In the genomic region with DNA sequence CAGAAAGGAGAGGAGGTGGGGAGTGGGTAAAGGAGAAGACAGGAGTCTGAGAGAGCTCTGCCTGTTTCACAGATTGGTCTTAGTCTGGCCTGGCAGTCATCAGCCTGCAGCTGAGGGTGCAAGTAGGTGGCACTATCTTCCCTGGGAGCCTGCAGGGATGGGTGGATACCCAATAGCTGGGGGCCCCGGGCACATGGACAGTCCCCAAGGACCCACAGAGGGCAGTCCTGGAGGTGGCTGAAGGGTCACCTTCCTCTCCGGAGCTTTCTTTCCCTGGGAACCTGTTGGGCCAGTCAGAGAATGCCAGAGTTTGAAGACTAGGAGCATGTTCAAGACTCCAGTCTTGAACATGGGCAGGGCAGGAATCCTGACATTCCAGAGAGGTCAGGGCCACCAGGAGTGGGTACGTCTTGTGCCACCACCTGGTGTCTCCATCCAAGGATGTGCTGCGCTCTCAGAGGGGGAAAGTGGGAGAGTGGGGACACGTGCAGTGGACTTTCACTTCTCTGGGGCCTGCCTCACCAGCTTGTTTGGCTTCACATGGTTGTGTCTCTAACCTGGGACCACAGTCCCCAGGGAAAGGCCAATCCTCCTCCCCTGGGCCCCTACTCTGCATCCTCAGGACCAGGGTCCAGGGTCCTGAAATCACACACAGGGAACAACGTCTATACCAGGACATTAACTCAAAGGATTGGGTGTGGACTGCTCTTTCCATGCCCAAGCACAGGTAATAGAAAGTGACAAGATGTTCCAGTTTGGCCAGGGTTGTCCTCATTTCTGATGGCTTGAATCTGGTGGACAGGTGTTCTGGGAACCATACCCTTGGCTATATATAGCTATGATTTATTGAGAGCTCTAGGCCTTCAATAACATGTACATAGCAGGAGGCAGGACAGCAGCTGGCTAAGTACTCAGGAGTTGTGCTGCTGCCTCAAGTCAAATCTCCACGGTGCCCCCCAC, we compare ENCODE assay signal across 30 cellular contexts. TPM values are rescaled to one million over a fixed set of nuclear protein-coding genes. Genes with fewer than 3 reads are reported as not detected.
"Had no signal": no experiment of that assay in that cellular context is flagged by ENCODE, and none has a peak within 500 bp of the region (broad histone marks: within the 10 kb centered on the region; RNA-seq: fewer than 3 reads in every experiment).

No MANE protein-coding gene starts in this region.

- DNase-seq: activated CD4-positive, alpha-beta memory T cell treated with anti-CD3 and anti-CD28 coated beads, Interleukin-2, amount 10 ng/mL, durations not matched to agents 7 days and 5 days; activated CD4-positive, alpha-beta T cell treated with anti-CD3 and anti-CD28 coated beads, Interleukin-2, amount 10 ng/mL, durations not matched to agents 24 days and 14 days; activated CD8-positive, alpha-beta memory T cell treated with anti-CD3 and anti-CD28 coated beads, Interleukin-2, amount 50 U/mL, for 48 hours; activated gamma-delta T cell; activated naive CD4-positive, alpha-beta T cell treated with anti-CD3 and anti-CD28 coated beads, Interleukin-2, amount 10 ng/mL, durations not matched to agents 7 days and 5 days; activated naive CD8-positive, alpha-beta T cell treated with anti-CD3 and anti-CD28 coated beads, Interleukin-2, amount 10 ng/mL, durations not matched to agents 7 days and 5 days; activated T-cell treated with anti-CD3 and anti-CD28 coated beads, Interleukin-2, amount 50 U/mL, for 24 hours; brain microvascular endothelial cell; hypothalamus; immature natural killer cell; T-helper 17 cell; T1000; tibial artery; WERI-Rb-1 had no signal

- H3K4me3 ChIP-seq: ascending aorta, heart left ventricle, psoas muscle, suprapubic skin, tibial artery had no signal

- H3K4me3 Mint-ChIP-seq: activated CD4-positive, alpha-beta memory T cell treated with anti-CD3 and anti-CD28 coated beads, Interleukin-2, amount 10 ng/mL, durations not matched to agents 7 days and 5 days; activated CD4-positive, alpha-beta T cell treated with anti-CD3 and anti-CD28 coated beads, Interleukin-2, amount 10 ng/mL, durations not matched to agents 24 days and 14 days; activated naive CD4-positive, alpha-beta T cell treated with anti-CD3 and anti-CD28 coated beads, Interleukin-2, amount 10 ng/mL, durations not matched to agents 7 days and 5 days; activated naive CD8-positive, alpha-beta T cell treated with anti-CD3 and anti-CD28 coated beads, Interleukin-2, amount 10 ng/mL, durations not matched to agents 7 days and 5 days; activated T-cell treated with anti-CD3 and anti-CD28 coated beads, Interleukin-2, amount 50 U/mL, for 24 hours; immature natural killer cell; mesothelial cell of epicardium; naive thymus-derived CD8-positive, alpha-beta T cell; T-helper 17 cell had no signal

- H3K27ac Mint-ChIP-seq: activated CD4-positive, alpha-beta memory T cell treated with anti-CD3 and anti-CD28 coated beads, Interleukin-2, amount 10 ng/mL, durations not matched to agents 7 days and 5 days; activated CD4-positive, alpha-beta T cell treated with anti-CD3 and anti-CD28 coated beads, Interleukin-2, amount 10 ng/mL, durations not matched to agents 24 days and 14 days; activated naive CD4-positive, alpha-beta T cell treated with anti-CD3 and anti-CD28 coated beads, Interleukin-2, amount 10 ng/mL, durations not matched to agents 7 days and 5 days; activated naive CD8-positive, alpha-beta T cell treated with anti-CD3 and anti-CD28 coated beads, Interleukin-2, amount 10 ng/mL, durations not matched to agents 7 days and 5 days; activated T-cell treated with anti-CD3 and anti-CD28 coated beads, Interleukin-2, amount 50 U/mL, for 24 hours; immature natural killer cell; mesothelial cell of epicardium; naive thymus-derived CD8-positive, alpha-beta T cell; T-helper 17 cell had no signal

- H3K36me3 ChIP-seq: brain microvascular endothelial cell had no signal

- H3K9me3 ChIP-seq: ascending aorta, heart left ventricle, psoas muscle, suprapubic skin, tibial artery had no signal

- H3K9me3 Mint-ChIP-seq: activated CD4-positive, alpha-beta memory T cell treated with anti-CD3 and anti-CD28 coated beads, Interleukin-2, amount 10 ng/mL, durations not matched to agents 7 days and 5 days; activated CD4-positive, alpha-beta T cell treated with anti-CD3 and anti-CD28 coated beads, Interleukin-2, amount 10 ng/mL, durations not matched to agents 24 days and 14 days; activated naive CD4-positive, alpha-beta T cell treated with anti-CD3 and anti-CD28 coated beads, Interleukin-2, amount 10 ng/mL, durations not matched to agents 7 days and 5 days; activated naive CD8-positive, alpha-beta T cell treated with anti-CD3 and anti-CD28 coated beads, Interleukin-2, amount 10 ng/mL, durations not matched to agents 7 days and 5 days; activated T-cell treated with anti-CD3 and anti-CD28 coated beads, Interleukin-2, amount 50 U/mL, for 24 hours; mesothelial cell of epicardium; naive thymus-derived CD8-positive, alpha-beta T cell had no signal

- ATAC-seq: activated CD4-positive, CD25-positive, alpha-beta regulatory T cell treated with anti-CD3 and anti-CD28 coated beads, Interleukin-2, amount 50 U/mL, for 24 hours; heart left ventricle; naive thymus-derived CD8-positive, alpha-beta T cell; T-helper 17 cell had no signal

- H3K27ac ChIP-seq: ascending aorta, brain microvascular endothelial cell, heart left ventricle, psoas muscle, suprapubic skin, tibial artery, WERI-Rb-1 had no signal

RNA-seq across cellular contexts. Expression of gene TMEM151B, which starts 24.9 kb away (rescaled TPM):
- total RNA-seq: activated CD4-positive, alpha-beta memory T cell treated with anti-CD3 and anti-CD28 coated beads, Interleukin-2, amount 10 ng/mL, durations not matched to agents 7 days and 5 days; activated CD4-positive, alpha-beta T cell treated with anti-CD3 and anti-CD28 coated beads, Interleukin-2, amount 10 ng/mL, durations not matched to agents 24 days and 14 days; activated naive CD8-positive, alpha-beta T cell treated with anti-CD3 and anti-CD28 coated beads, Interleukin-2, amount 10 ng/mL, durations not matched to agents 7 days and 5 days; ascending aorta; fibroblast of villous mesenchyme; naive thymus-derived CD8-positive, alpha-beta T cell; osteocyte; psoas muscle; T-helper 17 cell had no signal
- polyA plus RNA-seq: fibroblast of lung; immature natural killer cell; naive thymus-derived CD8-positive, alpha-beta T cell had no signal

RNA-seq across cellular contexts. Expression of gene SPATS1, which starts 47.3 kb away (rescaled TPM):
- total RNA-seq: activated CD4-positive, alpha-beta memory T cell treated with anti-CD3 and anti-CD28 coated beads, Interleukin-2, amount 10 ng/mL, durations not matched to agents 7 days and 5 days; activated CD4-positive, alpha-beta T cell treated with anti-CD3 and anti-CD28 coated beads, Interleukin-2, amount 10 ng/mL, durations not matched to agents 24 days and 14 days; activated naive CD8-positive, alpha-beta T cell treated with anti-CD3 and anti-CD28 coated beads, Interleukin-2, amount 10 ng/mL, durations not matched to agents 7 days and 5 days; ascending aorta; cardiac septum; chondrocyte; endothelial cell of umbilical vein; fibroblast of villous mesenchyme; heart left ventricle; kidney epithelial cell; mesothelial cell of epicardium; naive thymus-derived CD8-positive, alpha-beta T cell; osteocyte; psoas muscle; suprapubic skin; T-helper 17 cell; urinary bladder had no signal
- polyA plus RNA-seq: endothelial cell of umbilical vein; esophagus; fibroblast of lung; heart left ventricle; immature natural killer cell; naive thymus-derived CD8-positive, alpha-beta T cell; psoas muscle; urinary bladder had no signal
